Comparison of ENCODE assay signal across 1 cellular context in the genomic region with DNA sequence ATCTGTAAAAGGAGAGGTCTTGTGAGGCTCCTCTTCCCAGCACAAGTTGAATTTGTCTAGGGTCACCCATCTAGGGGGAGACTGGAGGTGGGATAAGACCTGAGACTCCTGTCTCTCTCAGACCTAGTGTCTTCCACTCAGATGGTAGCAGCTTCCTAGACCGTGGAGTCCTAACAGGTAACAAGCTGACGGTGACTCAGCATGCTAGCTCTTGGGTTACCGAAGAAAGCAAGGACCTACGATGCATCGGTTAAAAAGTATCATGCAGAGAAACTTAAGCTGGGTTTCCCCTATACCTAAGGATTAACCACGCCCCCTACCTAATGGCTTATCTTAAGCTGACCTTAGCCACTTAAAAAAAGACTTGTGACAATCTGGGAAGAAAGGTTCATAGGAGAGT.
TF ChIP-seq lines count a peak whose summit lies in the region.

No MANE protein-coding gene starts in this region.

TF ChIP-seq in WTC11, 78 proteins besides CTCF, POLR2A, EP300 and RAD21 (continued from another document):
- TF ChIP-seq, protein P1, sequence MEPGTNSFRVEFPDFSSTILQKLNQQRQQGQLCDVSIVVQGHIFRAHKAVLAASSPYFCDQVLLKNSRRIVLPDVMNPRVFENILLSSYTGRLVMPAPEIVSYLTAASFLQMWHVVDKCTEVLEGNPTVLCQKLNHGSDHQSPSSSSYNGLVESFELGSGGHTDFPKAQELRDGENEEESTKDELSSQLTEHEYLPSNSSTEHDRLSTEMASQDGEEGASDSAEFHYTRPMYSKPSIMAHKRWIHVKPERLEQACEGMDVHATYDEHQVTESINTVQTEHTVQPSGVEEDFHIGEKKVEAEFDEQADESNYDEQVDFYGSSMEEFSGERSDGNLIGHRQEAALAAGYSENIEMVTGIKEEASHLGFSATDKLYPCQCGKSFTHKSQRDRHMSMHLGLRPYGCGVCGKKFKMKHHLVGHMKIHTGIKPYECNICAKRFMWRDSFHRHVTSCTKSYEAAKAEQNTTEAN (CRISPR knock-in tag; IDR thresholded peaks at IDR 0.05), result no peak
- TF ChIP-seq, protein P2, sequence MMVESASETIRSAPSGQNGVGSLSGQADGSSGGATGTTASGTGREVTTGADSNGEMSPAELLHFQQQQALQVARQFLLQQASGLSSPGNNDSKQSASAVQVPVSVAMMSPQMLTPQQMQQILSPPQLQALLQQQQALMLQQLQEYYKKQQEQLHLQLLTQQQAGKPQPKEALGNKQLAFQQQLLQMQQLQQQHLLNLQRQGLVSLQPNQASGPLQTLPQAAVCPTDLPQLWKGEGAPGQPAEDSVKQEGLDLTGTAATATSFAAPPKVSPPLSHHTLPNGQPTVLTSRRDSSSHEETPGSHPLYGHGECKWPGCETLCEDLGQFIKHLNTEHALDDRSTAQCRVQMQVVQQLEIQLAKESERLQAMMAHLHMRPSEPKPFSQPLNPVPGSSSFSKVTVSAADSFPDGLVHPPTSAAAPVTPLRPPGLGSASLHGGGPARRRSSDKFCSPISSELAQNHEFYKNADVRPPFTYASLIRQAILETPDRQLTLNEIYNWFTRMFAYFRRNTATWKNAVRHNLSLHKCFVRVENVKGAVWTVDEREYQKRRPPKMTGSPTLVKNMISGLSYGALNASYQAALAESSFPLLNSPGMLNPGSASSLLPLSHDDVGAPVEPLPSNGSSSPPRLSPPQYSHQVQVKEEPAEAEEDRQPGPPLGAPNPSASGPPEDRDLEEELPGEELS (CRISPR knock-in tag; IDR thresholded peaks at IDR 0.05), result no peak
